In genomic region chr9:3477236-3477834, GRCh38 we compare ENCODE assay signal across 14 cellular contexts. TPM values are rescaled to one million over a fixed set of nuclear protein-coding genes. Genes with fewer than 3 reads are reported as not detected.
DNase-seq lines count a peak whose midpoint lies in the region; ATAC-seq, FAIRE-seq and TF ChIP-seq lines count a peak whose summit lies in the region.
"Had no signal": no experiment of that assay in that cellular context is flagged by ENCODE, and none has a peak within 500 bp of the region (broad histone marks: within the 10 kb centered on the region; RNA-seq: fewer than 3 reads in every experiment).

No MANE protein-coding gene starts in this region.

- ATAC-seq in central memory CD8-positive, alpha-beta T cell (replicated peaks; ENCODE audit: extremely low read depth, poor library complexity, severe bottlenecking) = peak; percentile 69
- ATAC-seq in GM19397 (IDR thresholded peaks at IDR 0.05; ENCODE audit: unreplicated experiment) (no peak), HG02840 (IDR thresholded peaks at IDR 0.05; ENCODE audit: low FRiP score, unreplicated experiment) (no peak)
- ATAC-seq: lower lobe of right lung had no signal

- no peaks in the 10 kb centered on the region for H3K9me2 ChIP-seq in MM.1S (replicated peaks; ENCODE audit: insufficient read depth, low read length)

- peaks cover 27% of the 10 kb centered on the region for H3K4me1 ChIP-seq in MM.1S (ENCODE audit: low read length)

- TF ChIP-seq CTCF in CD14-positive monocyte (IDR thresholded peaks at IDR 0.05) (no peak), MM.1S (IDR thresholded peaks at IDR 0.05; ENCODE audit: low read length) (no peak)

- no peak overlapping the region; the same call in 1 of the 2 replicates for H3K27ac ChIP-seq in MM.1S (ENCODE audit: low read length)
- H3K27ac ChIP-seq: C4-2B, lower lobe of right lung, tibial nerve, WERI-Rb-1 had no signal

- no peaks in the 10 kb centered on the region for H3K9me3 ChIP-seq in MM.1S (replicated peaks; ENCODE audit: insufficient read depth, low read length)

- H2AFZ ChIP-seq in MM.1S (ENCODE audit: low read length) = no peak overlapping the region

- H3K36me3 Mint-ChIP-seq in CD14-positive monocyte = peaks cover 5 to 7% of the 10 kb centered on the region in 2 donors
- H3K36me3 Mint-ChIP-seq in central memory CD8-positive, alpha-beta T cell (ENCODE audit: insufficient read depth) = peaks cover 8% of the 10 kb centered on the region

- H3K27me3 ChIP-seq in MM.1S (replicated peaks; ENCODE audit: insufficient read depth, low read length) = no peaks in the 10 kb centered on the region
- H3K27me3 ChIP-seq: tibial nerve had no signal

- FAIRE-seq in GM18507 (lab: Jason Lieb, UNC) = peak; percentile 92

- intact Hi-C loops in CD14-positive monocyte (cut with micrococcal nuclease) = no loop called here

- no peaks in the 10 kb centered on the region for H3K36me3 ChIP-seq in MM.1S (replicated peaks; ENCODE audit: insufficient read depth, low read length)
- H3K36me3 ChIP-seq: lower lobe of right lung, WERI-Rb-1 had no signal

- H3K27ac Mint-ChIP-seq in CD14-positive monocyte = peak overlapping the region in 4 of 7 donors; percentile 7 to 79 (median 46)
- peak overlapping the region; percentile 93 for H3K27ac Mint-ChIP-seq in central memory CD8-positive, alpha-beta T cell (ENCODE audit: low read depth)

- H3K4me2 ChIP-seq in MM.1S (ENCODE audit: low read depth, low read length) = peak overlapping the region; percentile 54

- H3K27me3 Mint-ChIP-seq in CD14-positive monocyte (ENCODE audit: low read depth in 3 of 3) = peaks cover 0 to 3% (median 0%) of the 10 kb centered on the region in 3 donors
- no peaks in the 10 kb centered on the region for H3K27me3 Mint-ChIP-seq in central memory CD8-positive, alpha-beta T cell

- H3K4me3 Mint-ChIP-seq in CD14-positive monocyte = peak overlapping the region; percentile 9 to 81
- peak overlapping the region; percentile 79 for H3K4me3 Mint-ChIP-seq in central memory CD8-positive, alpha-beta T cell

- DNase-seq in CD14-positive monocyte (ENCODE audit: low spot score) (no peak), GM18507 (ENCODE audit: extremely low spot score, insufficient read length, low read depth) (no peak), MM.1S (peak; percentile 85), GDM1 (lab: John Stamatoyannopoulos, UW) (no peak), dedifferentiated amniotic fluid mesenchymal stem cell (ENCODE audit: extremely low spot score) (no peak)
- DNase-seq in central memory CD8-positive, alpha-beta T cell (ENCODE audit: low spot score in 2 of 2) = no peak
- DNase-seq: head of caudate nucleus, lower lobe of right lung, NCI-H2171 treated with DMSO at 0.1 percent for 48 hours, WERI-Rb-1 had no signal

- no peaks in the 10 kb centered on the region for H4K20me1 ChIP-seq in MM.1S (ENCODE audit: insufficient read depth, low read length)

- no peaks in the 10 kb centered on the region for H3K79me2 ChIP-seq in MM.1S (ENCODE audit: low read length)

- H3K9me3 Mint-ChIP-seq in CD14-positive monocyte = peaks cover 2 to 11% (median 7%) of the 10 kb centered on the region in 7 donors
- no peaks in the 10 kb centered on the region for H3K9me3 Mint-ChIP-seq in central memory CD8-positive, alpha-beta T cell

- H3K9ac ChIP-seq in MM.1S (ENCODE audit: low read length) = no peak overlapping the region

- peaks cover 24% of the 10 kb centered on the region for H3F3A ChIP-seq in MM.1S (ENCODE audit: insufficient read depth, low read length)

- peak overlapping the region; percentile 33; the same call in 1 of the 2 replicates for H3K4me3 ChIP-seq in MM.1S (ENCODE audit: low read length)
- H3K4me3 ChIP-seq: lower lobe of right lung, tibial nerve had no signal

- H3K4me1 Mint-ChIP-seq in CD14-positive monocyte = peaks cover 29% of the 10 kb centered on the region
- peaks cover 54% of the 10 kb centered on the region for H3K4me1 Mint-ChIP-seq in central memory CD8-positive, alpha-beta T cell

RNA-seq across cellular contexts. Expression of gene RFX3, which starts 48.5 kb away (rescaled TPM):
- polyA plus RNA-seq in CD14-positive monocyte = 1 to 10 TPM; 1.7 to 3.2 TPM
